Comparison of ENCODE assay signal across 11 cellular contexts in genomic region chr6:125192610-125192930, GRCh38. TPM values are rescaled to one million over a fixed set of nuclear protein-coding genes. Genes with fewer than 3 reads are reported as not detected.
DNase-seq lines count a peak whose midpoint lies in the region; ATAC-seq, FAIRE-seq and TF ChIP-seq lines count a peak whose summit lies in the region.
"Had no signal": no experiment of that assay in that cellular context is flagged by ENCODE, and none has a peak within 500 bp of the region (broad histone marks: within the 10 kb centered on the region; RNA-seq: fewer than 3 reads in every experiment).

No MANE protein-coding gene starts in this region.

- no peaks in the 10 kb centered on the region for H3K9me3 ChIP-seq in OCI-LY7 (ENCODE audit: low read length)
- H3K9me3 ChIP-seq: prostate gland had no signal

- H3K36me3 ChIP-seq in OCI-LY7 (ENCODE audit: insufficient read depth, low read length) = no peaks in the 10 kb centered on the region
- H3K36me3 ChIP-seq: prostate gland had no signal

- CTCF ChIA-PET in OCI-LY7 (lab: Charles Lee; ENCODE audit: unreplicated experiment) = no interaction called here

- POLR2A ChIA-PET in OCI-LY7 (lab: Charles Lee) = no interaction called here

- H3K9me2 ChIP-seq in OCI-LY7 (ENCODE audit: insufficient read depth, low read length) = no peaks in the 10 kb centered on the region

- peak; percentile 22 for ATAC-seq in GM18511 (IDR thresholded peaks at IDR 0.05; ENCODE audit: unreplicated experiment)
- peak; percentile 5 for ATAC-seq in HG02642 (IDR thresholded peaks at IDR 0.05; ENCODE audit: poor library complexity, unreplicated experiment)

- TF ChIP-seq CTCF in OCI-LY7 (conservative IDR thresholded peaks at IDR 0.05; ENCODE audit: low read length) (peak; percentile 50; the same call in 1 of the 2 replicates), neural crest cell (conservative IDR thresholded peaks at IDR 0.05) (peak; percentile 11)

- H3K27ac ChIP-seq in OCI-LY7 (ENCODE audit: low read depth, low read length, poor library complexity, severe bottlenecking) = no peak overlapping the region

- no peak for FAIRE-seq in H54 (lab: Jason Lieb, UNC)

- DNase-seq in OCI-LY7 (ENCODE audit: low spot score) (no peak), neural crest cell (ENCODE audit: low read depth, low spot score) (no peak), NCI-H774 (lab: John Stamatoyannopoulos, UW) (no peak), OCI-M1 (lab: John Stamatoyannopoulos, UW) (no peak), H54 (ENCODE audit: insufficient read length, low spot score) (no peak)
- DNase-seq in stimulated activated naive CD4-positive, alpha-beta T cell (lab: John Stamatoyannopoulos, UW) = no peak
- DNase-seq: activated B cell treated with CpG ODN at 0.5 μM for 24 hours had no signal

- no peaks in the 10 kb centered on the region for H3K9me3 Mint-ChIP-seq in neural crest cell
- H3K9me3 Mint-ChIP-seq: activated B cell treated with CpG ODN at 0.5 μM for 24 hours; activated T-helper 2 cell treated with anti-CD3 and anti-CD28 coated beads, Interferon-gamma antibody, Interleukin-2, Interleukin-4, amounts not matched to agents 10 μg/mL and 5 μg/mL and 100 μg/mL, durations not matched to agents 14 hours and 24 hours and 36 hours had no signal

- no TSS peak for BruUV-seq in OCI-LY7 (replicated peaks; lab: Mats Ljungman, UMichigan)

- no peaks in the 10 kb centered on the region for H3K27me3 Mint-ChIP-seq in neural crest cell (ENCODE audit: low read depth)

- no peaks in the 10 kb centered on the region for H4K20me1 ChIP-seq in OCI-LY7 (ENCODE audit: insufficient read depth, low read length)

- H3K4me1 Mint-ChIP-seq in neural crest cell = peaks cover 21% of the 10 kb centered on the region
- H3K4me1 Mint-ChIP-seq: activated B cell treated with CpG ODN at 0.5 μM for 24 hours had no signal

- H3K4me3 ChIP-seq in OCI-LY7 (ENCODE audit: low read depth, low read length, poor library complexity, severe bottlenecking) = no peak overlapping the region
- H3K4me3 ChIP-seq: prostate gland had no signal

- intact Hi-C loops in OCI-LY7 (cut with micrococcal nuclease; ENCODE audit: unreplicated experiment) = loop anchor here (2.0 kb wide), 1 partner anchor 576 kb away; no protein-coding TSS in a partner anchor

- no peak overlapping the region for H3K27ac Mint-ChIP-seq in neural crest cell (ENCODE audit: unreplicated experiment)
- H3K27ac Mint-ChIP-seq: activated B cell treated with CpG ODN at 0.5 μM for 24 hours; activated T-helper 2 cell treated with anti-CD3 and anti-CD28 coated beads, Interferon-gamma antibody, Interleukin-2, Interleukin-4, amounts not matched to agents 10 μg/mL and 5 μg/mL and 100 μg/mL, durations not matched to agents 14 hours and 24 hours and 36 hours had no signal

- H3K36me3 Mint-ChIP-seq in neural crest cell (ENCODE audit: low read depth) = no peaks in the 10 kb centered on the region

- no peak overlapping the region for H2AFZ ChIP-seq in OCI-LY7 (ENCODE audit: low read length)

- no peak overlapping the region for H3K4me3 Mint-ChIP-seq in neural crest cell
- H3K4me3 Mint-ChIP-seq: activated B cell treated with CpG ODN at 0.5 μM for 24 hours had no signal

- no peaks in the 10 kb centered on the region for H3K79me2 ChIP-seq in OCI-LY7 (ENCODE audit: insufficient read depth, low read depth, low read length)

- no peak for TF ChIP-seq POLR2A in H54 (IDR thresholded peaks at IDR 0.05; ENCODE audit: low read depth, low read length)

- H3K4me1 ChIP-seq in OCI-LY7 (ENCODE audit: insufficient read depth, low read length, poor library complexity, severe bottlenecking) = no peaks in the 10 kb centered on the region

- no peak overlapping the region for H3K4me2 ChIP-seq in OCI-LY7 (ENCODE audit: low read length)

RNA-seq across cellular contexts. Expression of gene TPD52L1, which starts 39.0 kb away (rescaled TPM):
- not detected in 2 replicates for total RNA-seq in OCI-LY7 (2014; rRNA removed; shearing (Covaris generic))
- total RNA-seq in OCI-LY7 (2022) (not detected in 2 replicates), neural crest cell (2.9 and 3.6 TPM in 2 replicates)
- total RNA-seq: activated B cell treated with CpG ODN at 0.5 μM for 24 hours; activated T-helper 2 cell treated with anti-CD3 and anti-CD28 coated beads, Interferon-gamma antibody, Interleukin-2, Interleukin-4, amounts not matched to agents 10 μg/mL and 5 μg/mL and 100 μg/mL, durations not matched to agents 14 hours and 24 hours and 36 hours had no signal
